ENCODE assay signal across 15 cellular contexts in the genomic region with DNA sequence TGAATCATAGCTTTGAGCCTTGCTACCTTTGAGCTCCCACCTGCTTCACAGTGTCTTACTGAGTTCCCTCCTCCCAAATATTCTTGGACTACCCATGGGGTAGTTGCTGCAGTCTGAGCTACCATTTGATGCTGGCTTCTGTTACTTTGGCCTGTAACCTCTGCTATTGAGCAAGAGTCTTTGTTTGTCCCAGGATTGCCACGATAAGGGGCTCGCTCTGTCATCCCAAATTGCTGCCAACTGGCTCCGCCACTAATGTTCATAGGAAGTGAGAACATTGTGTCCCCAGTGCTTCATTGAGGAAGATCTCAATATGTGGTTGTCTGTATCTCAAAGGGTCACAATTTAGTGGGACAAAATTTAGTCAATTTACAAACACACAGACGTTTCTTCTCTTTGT.
"Had no signal": no experiment of that assay in that cellular context is flagged by ENCODE, and none has a peak within 500 bp of the region (broad histone marks: within the 10 kb centered on the region; RNA-seq: fewer than 3 reads in every experiment).

No MANE protein-coding gene starts in this region.

- H3K4me3 ChIP-seq: dorsolateral prefrontal cortex, lung, neural progenitor cell, upper lobe of right lung had no signal

- H3K36me3 ChIP-seq: neural progenitor cell, upper lobe of right lung had no signal

- H3K27ac Mint-ChIP-seq: endodermal cell, mesothelial cell of epicardium, neural progenitor cell, T-cell had no signal

- H3K4me1 ChIP-seq: neural progenitor cell, upper lobe of right lung had no signal

- H3K4me3 Mint-ChIP-seq: endodermal cell, mesothelial cell of epicardium, neural progenitor cell, T-cell had no signal

- DNase-seq: activated CD4-positive, CD25-positive, alpha-beta regulatory T cell treated with anti-CD3 and anti-CD28 coated beads, Interleukin-2, amount 50 U/mL, for 72 hours; activated naive CD4-positive, alpha-beta T cell treated with Interleukin-2 at 50 U/mL for 16 hours; activated T-cell treated with anti-CD3 and anti-CD28 coated beads for 4 hours; dorsolateral prefrontal cortex; endodermal cell; small intestine; stimulated activated CD4-positive, alpha-beta T cell treated with anti-CD3 and anti-CD28 coated beads, Interleukin-4, amount 100 ng/mL, for 4 hours; stimulated activated CD8-positive, alpha-beta memory T cell treated with anti-CD3 and anti-CD28 coated beads, Interleukin-4, amount 100 ng/mL, for 48 hours; stimulated activated naive CD8-positive, alpha-beta T cell treated with anti-CD3 and anti-CD28 coated beads, Interleukin-15, Interleukin-2, amounts not matched to agents 100 U/mL and 50 U/mL, for 24 hours; T-cell; T-helper 9 cell; upper lobe of right lung had no signal

- H3K27me3 ChIP-seq: neural progenitor cell, upper lobe of right lung had no signal

- H3K27ac ChIP-seq: dorsolateral prefrontal cortex, neural progenitor cell, upper lobe of right lung had no signal

- H3K9me3 ChIP-seq: upper lobe of right lung had no signal

- H3K9me3 Mint-ChIP-seq: endodermal cell, mesothelial cell of epicardium, T-cell had no signal

- H3K4me1 Mint-ChIP-seq: mesothelial cell of epicardium, T-cell had no signal

- H3K36me3 Mint-ChIP-seq: mesothelial cell of epicardium, neural progenitor cell, T-cell had no signal

- ATAC-seq: stimulated activated naive CD8-positive, alpha-beta T cell treated with anti-CD3 and anti-CD28 coated beads, Interleukin-15, Interleukin-2, amounts not matched to agents 100 U/mL and 50 U/mL, for 24 hours; T-cell; upper lobe of right lung had no signal
